Comparison of ENCODE assay signal across 23 cellular contexts in genomic region chr2:150080115-150080514, GRCh38.
A peak's percentile ranks its signal among the peaks of the same experiment; 100 is the strongest.
DNase-seq lines count a peak whose midpoint lies in the region; ATAC-seq and TF ChIP-seq lines count a peak whose summit lies in the region.
"Had no signal": no experiment of that assay in that cellular context is flagged by ENCODE, and none has a peak within 500 bp of the region (broad histone marks: within the 10 kb centered on the region; RNA-seq: fewer than 3 reads in every experiment).

No MANE protein-coding gene starts in this region.

- H3K4me1 Mint-ChIP-seq in MCF 10A (ENCODE audit: insufficient read depth, unreplicated experiment) (peaks cover 6% of the 10 kb centered on the region), Caco-2 (ENCODE audit: low read depth, unreplicated experiment) (peaks cover 5% of the 10 kb centered on the region)
- H3K4me1 Mint-ChIP-seq: immature natural killer cell, naive B cell had no signal

- H3K27me3 ChIP-seq in mammary epithelial cell (ENCODE audit: insufficient read depth, low read length) (no peaks in the 10 kb centered on the region), Caco-2 (replicated peaks; ENCODE audit: control insufficient read depth, insufficient read depth, low read length) (no peaks in the 10 kb centered on the region), heart left ventricle (no peaks in the 10 kb centered on the region)
- H3K27me3 ChIP-seq: transverse colon had no signal

- no peak overlapping the region for H2AFZ ChIP-seq in mammary epithelial cell (ENCODE audit: low read depth, low read length)

- CTCF ChIA-PET in mammary epithelial cell (lab: Charles Lee; ENCODE audit: low non-redundant PET), result no interaction called here
- CTCF ChIA-PET in MCF 10A (lab: Yijun Ruan, JAX), result no interaction called here
- CTCF ChIA-PET in Caco-2 (lab: Charles Lee), result interaction anchor here (0.7 kb wide), 1 partner anchor 135 kb away, joined by 6 read pairs; no protein-coding TSS in a partner anchor

- no peak overlapping the region for H3K9ac ChIP-seq in mammary epithelial cell (ENCODE audit: insufficient read depth, low read length)

- H3K27ac ChIP-seq in mammary epithelial cell (ENCODE audit: insufficient read depth, low read depth, low read length) (no peak overlapping the region), heart left ventricle (no peak overlapping the region)
- H3K27ac ChIP-seq: psoas muscle, transverse colon had no signal

- POLR2A ChIA-PET in MCF 10A (lab: Yijun Ruan, JAX), result no interaction called here
- POLR2A ChIA-PET in Caco-2 (lab: Charles Lee), result no interaction called here

- in situ Hi-C loops in mammary epithelial cell (cut with MboI; ENCODE audit: low sequenced_read_pairs in 2 of 2), result no loop called here

- H3K4me1 ChIP-seq in mammary epithelial cell (ENCODE audit: insufficient read depth, low read length) (peaks cover 6% of the 10 kb centered on the region), Caco-2 (peaks cover 7% of the 10 kb centered on the region; the same call in 1 of the 2 replicates), heart left ventricle (peaks cover 0 to 15% (median 0%) of the 10 kb centered on the region in 12 donors)
- H3K4me1 ChIP-seq: psoas muscle, transverse colon had no signal

- H3K4me2 ChIP-seq in mammary epithelial cell (ENCODE audit: insufficient read depth, low read depth, low read length), result no peak overlapping the region

- H3K27me3 Mint-ChIP-seq in MCF 10A (ENCODE audit: insufficient read depth, unreplicated experiment) (no peaks in the 10 kb centered on the region), Caco-2 (ENCODE audit: insufficient read depth, unreplicated experiment) (no peaks in the 10 kb centered on the region)
- H3K27me3 Mint-ChIP-seq: naive B cell had no signal

- intact Hi-C loops in mammary epithelial cell (cut with micrococcal nuclease), result no loop called here
- intact Hi-C loops in MCF 10A (cut with micrococcal nuclease), result no loop called here
- intact Hi-C loops in Caco-2 (cut with micrococcal nuclease; ENCODE audit: unreplicated experiment), result no loop called here
- intact Hi-C loops in heart left ventricle (cut with DNase I), result no loop called here

- H3K36me3 Mint-ChIP-seq in MCF 10A (ENCODE audit: insufficient read depth, unreplicated experiment) (no peaks in the 10 kb centered on the region), Caco-2 (ENCODE audit: insufficient read depth, unreplicated experiment) (no peaks in the 10 kb centered on the region)
- H3K36me3 Mint-ChIP-seq: CD8-positive, alpha-beta T cell; naive B cell had no signal

- ATAC-seq in heart left ventricle, result no peak
- ATAC-seq: activated CD4-positive, CD25-positive, alpha-beta regulatory T cell treated with anti-CD3 and anti-CD28 coated beads, Interleukin-2, amount 50 U/mL, for 24 hours; CD8-positive, alpha-beta T cell; psoas muscle had no signal

- H3K79me2 ChIP-seq in mammary epithelial cell (ENCODE audit: insufficient read depth, low read length), result no peaks in the 10 kb centered on the region

- no peak for TF ChIP-seq POLR2A in heart left ventricle (IDR thresholded peaks at IDR 0.05)

- H3K9me3 Mint-ChIP-seq in MCF 10A (ENCODE audit: unreplicated experiment) (peaks cover 8% of the 10 kb centered on the region), Caco-2 (ENCODE audit: unreplicated experiment) (peaks cover 10% of the 10 kb centered on the region)

- H3K36me3 ChIP-seq in mammary epithelial cell (ENCODE audit: insufficient read depth, low read length) (no peaks in the 10 kb centered on the region), Caco-2 (ENCODE audit: control insufficient read depth, insufficient read depth, low read length) (no peaks in the 10 kb centered on the region), heart left ventricle (no peaks in the 10 kb centered on the region)
- H3K36me3 ChIP-seq: HAP-1, transverse colon had no signal

- no TSS peak for BruUV-seq in mammary epithelial cell (replicated peaks; lab: Mats Ljungman, UMichigan)
- no TSS peak for BruUV-seq in MCF 10A (replicated peaks; lab: Mats Ljungman, UMichigan)
- BruUV-seq in Caco-2 (replicated peaks; lab: Mats Ljungman, UMichigan), result no TSS peak

- H3K4me3 Mint-ChIP-seq in MCF 10A (ENCODE audit: unreplicated experiment) (no peak overlapping the region), Caco-2 (ENCODE audit: unreplicated experiment) (no peak overlapping the region)
- H3K4me3 Mint-ChIP-seq: CD8-positive, alpha-beta T cell; immature natural killer cell; naive B cell had no signal

- dilution Hi-C loops in mammary epithelial cell (cut with HindIII; ENCODE audit: low sequenced_read_pairs), result no loop called here

- no peaks in the 10 kb centered on the region for H4K20me1 ChIP-seq in mammary epithelial cell (ENCODE audit: insufficient read depth, low read length)

- DNase-seq in mammary epithelial cell, result peak; percentile 76
- no peak for DNase-seq in MCF 10A (ENCODE audit: unreplicated experiment)
- peak; percentile 10 for DNase-seq in SW480 (ENCODE audit: low spot score)
- peak; percentile 20 for DNase-seq in fibroblast of the conjunctiva (ENCODE audit: low read depth)
- DNase-seq in SKM-1 treated with dmso at 0.1 percent for 144 hours (lab: John Stamatoyannopoulos, UW; ENCODE audit: unreplicated experiment), result no peak
- no peak for DNase-seq in NCI-H1417 (lab: John Stamatoyannopoulos, UW)
- no peak for DNase-seq in Caco-2
- DNase-seq in heart left ventricle, result no peak
- DNase-seq: amniotic stem cell; CD8-positive, alpha-beta T cell; glutamatergic neuron; immature natural killer cell; naive B cell; NCI-H1417 treated with DMSO at 0.1 percent for 48 hours; NCI-H226; NK-92 treated with Interleukin-12 subunit alpha and Interleukin-12 subunit beta, amount 100 ng/mL, for 24 hours; psoas muscle; stimulated activated naive CD4-positive, alpha-beta T cell; T-helper 2 cell; transverse colon had no signal

- H3K27ac Mint-ChIP-seq in MCF 10A (ENCODE audit: low read depth, unreplicated experiment) (no peak overlapping the region), Caco-2 (ENCODE audit: unreplicated experiment) (no peak overlapping the region)
- H3K27ac Mint-ChIP-seq: CD8-positive, alpha-beta T cell; immature natural killer cell; naive B cell had no signal

- TF ChIP-seq CTCF in mammary epithelial cell (conservative IDR thresholded peaks at IDR 0.05 in 1 of 2, IDR thresholded peaks at IDR 0.05 in 1 of 2; ENCODE audit: extremely low read depth in 1 of 2, insufficient read depth in 1 of 2, low read depth in 1 of 2, low read length in 2 of 2), result no peak
- no peak for TF ChIP-seq CTCF in MCF 10A (IDR thresholded peaks at IDR 0.05; ENCODE audit: unreplicated experiment)
- no peak for TF ChIP-seq CTCF in Caco-2 (IDR thresholded peaks at IDR 0.05; ENCODE audit: insufficient read depth in 1 of 2, low read depth in 1 of 2, low read length in 1 of 2, severe bottlenecking in 1 of 2, unreplicated experiment in 1 of 2)
- no peak for TF ChIP-seq CTCF in heart left ventricle (IDR thresholded peaks at IDR 0.05)

- no peaks in the 10 kb centered on the region for H3K9me3 ChIP-seq in mammary epithelial cell (replicated peaks; ENCODE audit: insufficient read depth, low read length)
- H3K9me3 ChIP-seq in Caco-2, result peaks cover 11% of the 10 kb centered on the region; the same call in 1 of the 2 replicates
- peaks cover 0 to 12% (median 0%) of the 10 kb centered on the region in 12 donors for H3K9me3 ChIP-seq in heart left ventricle
- H3K9me3 ChIP-seq: HAP-1, transverse colon had no signal

- no peak overlapping the region for H3K4me3 ChIP-seq in mammary epithelial cell (replicated peaks in 1 of 3; ENCODE audit: insufficient read depth in 1 of 3, low read depth in 2 of 3, low read length in 3 of 3)
- no peak overlapping the region for H3K4me3 ChIP-seq in Caco-2 (ENCODE audit: low read depth, low read length)
- H3K4me3 ChIP-seq in heart left ventricle, result no peak overlapping the region
- H3K4me3 ChIP-seq: HAP-1, lung, psoas muscle, transverse colon had no signal

Comparison
In these comparisons a context has a peak if more than half of its experiments do, and no peak if none do; other contexts are left out.
1. DNase-seq: peak in mammary epithelial cell (single experiment), SW480 (single experiment) and fibroblast of the conjunctiva (single experiment); none in MCF 10A (single experiment), SKM-1 treated with dmso at 0.1 percent for 144 hours (single experiment), NCI-H1417 (0 of 3), Caco-2 (0 of 2) and heart left ventricle (0 of 5).